ENCODE assay signal across 28 cellular contexts in the genomic region with DNA sequence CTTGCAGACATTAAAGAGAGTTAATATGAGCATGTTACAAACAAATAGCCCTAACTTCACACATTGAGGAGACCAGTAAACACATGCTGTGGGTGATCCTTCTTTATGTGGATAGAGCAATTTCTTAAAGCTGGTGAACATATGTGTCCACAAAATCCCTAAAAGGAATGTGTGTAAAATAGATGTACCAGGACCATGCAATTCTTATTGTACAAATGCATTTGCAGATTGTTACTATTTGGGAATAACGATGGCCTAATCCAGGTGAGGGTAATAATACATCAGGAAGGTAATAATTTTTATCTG.
A peak's percentile ranks its signal among the peaks of the same experiment; 100 is the strongest.
DNase-seq lines count a peak whose midpoint lies in the region; ATAC-seq and TF ChIP-seq lines count a peak whose summit lies in the region.
"Had no signal": no experiment of that assay in that cellular context is flagged by ENCODE, and none has a peak within 500 bp of the region (broad histone marks: within the 10 kb centered on the region; RNA-seq: fewer than 3 reads in every experiment).

No MANE protein-coding gene starts in this region.

- no peaks in the 10 kb centered on the region for H3K9me3 Mint-ChIP-seq in activated naive CD4-positive, alpha-beta T cell treated with anti-CD3 and anti-CD28 coated beads, Interleukin-2, amount 10 ng/mL, durations not matched to agents 7 days and 5 days
- no peaks in the 10 kb centered on the region for H3K9me3 Mint-ChIP-seq in activated naive CD8-positive, alpha-beta T cell treated with anti-CD3 and anti-CD28 coated beads, Interleukin-2, amount 50 U/mL, for 24 hours
- H3K9me3 Mint-ChIP-seq: activated naive CD8-positive, alpha-beta T cell treated with anti-CD3 and anti-CD28 coated beads, Interleukin-2, amount 10 ng/mL, durations not matched to agents 7 days and 5 days; activated T-cell treated with anti-CD3 and anti-CD28 coated beads, Interleukin-2, amount 50 U/mL, for 24 hours; CD8-positive, alpha-beta T cell; endodermal cell; GM23338; IgD-negative memory B cell; stimulated activated memory B cell treated with anti-CD40 and anti-IgM and Interleukin-4, amounts not matched to agents 10 μg/mL and 1 μg/mL and 100 μg/mL, for 72 hours had no signal

- intact Hi-C loops in left ventricle myocardium inferior (cut with micrococcal nuclease) (no loop called here), left ventricle myocardium superior (cut with micrococcal nuclease) (no loop called here), dorsolateral prefrontal cortex (cut with DNase I) (no loop called here), lower lobe of right lung (cut with DNase I) (no loop called here), thyroid gland (cut with DNase I) (no loop called here)

- H3K4me1 ChIP-seq in left ventricle myocardium inferior (peaks cover 65% of the 10 kb centered on the region), lower lobe of right lung (peaks cover 65% of the 10 kb centered on the region), thyroid gland (peaks cover 28 to 34% of the 10 kb centered on the region in 2 donors)

- H3K27me3 Mint-ChIP-seq in activated naive CD4-positive, alpha-beta T cell treated with anti-CD3 and anti-CD28 coated beads, Interleukin-2, amount 10 ng/mL, durations not matched to agents 7 days and 5 days: peaks cover 6% of the 10 kb centered on the region
- peaks cover 3% of the 10 kb centered on the region for H3K27me3 Mint-ChIP-seq in activated naive CD8-positive, alpha-beta T cell treated with anti-CD3 and anti-CD28 coated beads, Interleukin-2, amount 50 U/mL, for 24 hours

- H3K4me3 Mint-ChIP-seq in activated naive CD4-positive, alpha-beta T cell treated with anti-CD3 and anti-CD28 coated beads, Interleukin-2, amount 10 ng/mL, durations not matched to agents 7 days and 5 days: no peak overlapping the region
- H3K4me3 Mint-ChIP-seq in activated naive CD8-positive, alpha-beta T cell treated with anti-CD3 and anti-CD28 coated beads, Interleukin-2, amount 50 U/mL, for 24 hours: no peak overlapping the region
- H3K4me3 Mint-ChIP-seq: activated naive CD8-positive, alpha-beta T cell treated with anti-CD3 and anti-CD28 coated beads, Interleukin-2, amount 10 ng/mL, durations not matched to agents 7 days and 5 days; activated T-cell treated with anti-CD3 and anti-CD28 coated beads, Interleukin-2, amount 50 U/mL, for 24 hours; CD8-positive, alpha-beta T cell; endodermal cell; GM23338; IgD-negative memory B cell; stimulated activated memory B cell treated with anti-CD40 and anti-IgM and Interleukin-4, amounts not matched to agents 10 μg/mL and 1 μg/mL and 100 μg/mL, for 72 hours; T-helper 17 cell had no signal

- TF ChIP-seq POLR2A in thyroid gland (IDR thresholded peaks at IDR 0.05): no peak

- H3K27ac ChIP-seq in left ventricle myocardium inferior (replicated peaks) (peak overlapping the region; percentile 84), dorsolateral prefrontal cortex (peak overlapping the region in 38 of 59 donors; percentile 7 to 84 (median 71)), lower lobe of right lung (peak overlapping the region; percentile 59), thyroid gland (no peak overlapping the region)

- WGBS in thyroid gland, 2 donors: 79 to 91% methylated on average over 1 of the region's 1 CpG

- H3K9me3 ChIP-seq in left ventricle myocardium inferior (replicated peaks): no peaks in the 10 kb centered on the region
- H3K9me3 ChIP-seq in lower lobe of right lung: no peaks in the 10 kb centered on the region
- no peaks in the 10 kb centered on the region for H3K9me3 ChIP-seq in thyroid gland
- H3K9me3 ChIP-seq: A549, esophagus muscularis mucosa, psoas muscle had no signal

- ATAC-seq in left ventricle myocardium superior (no peak), lower lobe of right lung (no peak), GM18498 (IDR thresholded peaks at IDR 0.05; ENCODE audit: unreplicated experiment) (no peak)
- ATAC-seq in activated naive CD8-positive, alpha-beta T cell treated with anti-CD3 and anti-CD28 coated beads, Interleukin-2, amount 50 U/mL, for 24 hours: no peak
- ATAC-seq: A549; CD8-positive, alpha-beta T cell; GM23338; T-helper 17 cell had no signal

- TF ChIP-seq CTCF in left ventricle myocardium inferior (IDR thresholded peaks at IDR 0.05; ENCODE audit: borderline replicate concordance) (no peak), dorsolateral prefrontal cortex (IDR thresholded peaks at IDR 0.05 in 54 of 56, conservative IDR thresholded peaks at IDR 0.05 in 2 of 56; ENCODE audit: low read depth in 1 of 56, partially characterized antibody in 56 of 56) (no peak), lower lobe of right lung (IDR thresholded peaks at IDR 0.05) (no peak), thyroid gland (IDR thresholded peaks at IDR 0.05) (no peak)

- H3K27ac Mint-ChIP-seq in activated naive CD4-positive, alpha-beta T cell treated with anti-CD3 and anti-CD28 coated beads, Interleukin-2, amount 10 ng/mL, durations not matched to agents 7 days and 5 days: no peak overlapping the region
- no peak overlapping the region for H3K27ac Mint-ChIP-seq in activated naive CD8-positive, alpha-beta T cell treated with anti-CD3 and anti-CD28 coated beads, Interleukin-2, amount 50 U/mL, for 24 hours
- H3K27ac Mint-ChIP-seq: activated naive CD8-positive, alpha-beta T cell treated with anti-CD3 and anti-CD28 coated beads, Interleukin-2, amount 10 ng/mL, durations not matched to agents 7 days and 5 days; activated T-cell treated with anti-CD3 and anti-CD28 coated beads, Interleukin-2, amount 50 U/mL, for 24 hours; CD8-positive, alpha-beta T cell; endodermal cell; GM23338; IgD-negative memory B cell; stimulated activated memory B cell treated with anti-CD40 and anti-IgM and Interleukin-4, amounts not matched to agents 10 μg/mL and 1 μg/mL and 100 μg/mL, for 72 hours; T-helper 17 cell had no signal

- H3K36me3 ChIP-seq in left ventricle myocardium inferior (no peaks in the 10 kb centered on the region), lower lobe of right lung (no peaks in the 10 kb centered on the region), thyroid gland (no peaks in the 10 kb centered on the region)
- H3K36me3 ChIP-seq: esophagus muscularis mucosa had no signal

- H3K4me1 Mint-ChIP-seq in activated naive CD4-positive, alpha-beta T cell treated with anti-CD3 and anti-CD28 coated beads, Interleukin-2, amount 10 ng/mL, durations not matched to agents 7 days and 5 days: no peaks in the 10 kb centered on the region
- no peaks in the 10 kb centered on the region for H3K4me1 Mint-ChIP-seq in activated naive CD8-positive, alpha-beta T cell treated with anti-CD3 and anti-CD28 coated beads, Interleukin-2, amount 50 U/mL, for 24 hours
- H3K4me1 Mint-ChIP-seq: activated naive CD8-positive, alpha-beta T cell treated with anti-CD3 and anti-CD28 coated beads, Interleukin-2, amount 10 ng/mL, durations not matched to agents 7 days and 5 days; endodermal cell; GM23338; IgD-negative memory B cell; stimulated activated memory B cell treated with anti-CD40 and anti-IgM and Interleukin-4, amounts not matched to agents 10 μg/mL and 1 μg/mL and 100 μg/mL, for 72 hours had no signal

- H3K4me3 ChIP-seq in left ventricle myocardium inferior (no peak overlapping the region), dorsolateral prefrontal cortex (no peak overlapping the region), lower lobe of right lung (no peak overlapping the region), thyroid gland (replicated peaks in 1 of 3) (no peak overlapping the region)
- H3K4me3 ChIP-seq: A549, esophagus muscularis mucosa, GM23338, psoas muscle had no signal

- H3K36me3 Mint-ChIP-seq in activated naive CD4-positive, alpha-beta T cell treated with anti-CD3 and anti-CD28 coated beads, Interleukin-2, amount 10 ng/mL, durations not matched to agents 7 days and 5 days: no peaks in the 10 kb centered on the region
- no peaks in the 10 kb centered on the region for H3K36me3 Mint-ChIP-seq in activated naive CD8-positive, alpha-beta T cell treated with anti-CD3 and anti-CD28 coated beads, Interleukin-2, amount 50 U/mL, for 24 hours (ENCODE audit: low read depth)
- H3K36me3 Mint-ChIP-seq: activated naive CD8-positive, alpha-beta T cell treated with anti-CD3 and anti-CD28 coated beads, Interleukin-2, amount 10 ng/mL, durations not matched to agents 7 days and 5 days; CD8-positive, alpha-beta T cell; IgD-negative memory B cell; stimulated activated memory B cell treated with anti-CD40 and anti-IgM and Interleukin-4, amounts not matched to agents 10 μg/mL and 1 μg/mL and 100 μg/mL, for 72 hours had no signal

- CTCF ChIA-PET in activated naive CD4-positive, alpha-beta T cell treated with anti-CD3 and anti-CD28 coated beads, Interleukin-2, amount 10 ng/mL, durations not matched to agents 7 days and 5 days (lab: Charles Lee): no interaction called here

- DNase-seq in left ventricle myocardium inferior (no peak), left ventricle myocardium superior (no peak), dorsolateral prefrontal cortex (no peak), lower lobe of right lung (no peak), thyroid gland (no peak)
- no peak for DNase-seq in activated naive CD4-positive, alpha-beta T cell treated with anti-CD3 and anti-CD28 coated beads, Interleukin-2, amount 10 ng/mL, durations not matched to agents 7 days and 5 days
- DNase-seq in activated naive CD8-positive, alpha-beta T cell treated with anti-CD3 and anti-CD28 coated beads, Interleukin-2, amount 50 U/mL, for 24 hours: no peak
- DNase-seq: activated CD4-positive, alpha-beta T cell treated with anti-CD3 and anti-CD28 coated beads, Interleukin-2, amount 50 U/mL, for 1 hour; activated CD4-positive, CD25-positive, alpha-beta regulatory T cell; activated effector memory CD4-positive, alpha-beta T cell treated with anti-CD3 and anti-CD28 coated beads, Interleukin-2, amount 50 U/mL, for 16 hours; activated naive CD8-positive, alpha-beta T cell treated with anti-CD3 and anti-CD28 coated beads, Interleukin-2, amount 10 ng/mL, durations not matched to agents 7 days and 5 days; activated T-cell treated with anti-CD3 and anti-CD28 coated beads, Interleukin-2, amount 50 U/mL, for 24 hours; CD8-positive, alpha-beta T cell; central memory CD4-positive, alpha-beta T cell; endodermal cell; NCI-H1436; NCI-H2081 treated with DMSO at 0.1 percent for 48 hours; NCI-H226; NCI-H774; psoas muscle; stimulated activated CD4-positive, alpha-beta T cell treated with anti-CD3 and anti-CD28 coated beads, Interleukin-15, amount 100 ng/mL, for 24 hours; T-helper 17 cell had no signal

- H3K27me3 ChIP-seq in left ventricle myocardium inferior (ENCODE audit: low read depth) (no peaks in the 10 kb centered on the region), dorsolateral prefrontal cortex (no peaks in the 10 kb centered on the region), lower lobe of right lung (ENCODE audit: low read depth) (no peaks in the 10 kb centered on the region), thyroid gland (no peaks in the 10 kb centered on the region)
- H3K27me3 ChIP-seq: esophagus muscularis mucosa had no signal

Comparison
In these comparisons a context has a peak if more than half of its experiments do, and no peak if none do; other contexts are left out.
1. H3K27ac ChIP-seq: peak in left ventricle myocardium inferior (single experiment), dorsolateral prefrontal cortex (38 of 59) and lower lobe of right lung (single experiment); none in thyroid gland (0 of 3).